19 cellular contexts compared by ENCODE assay signal in genomic region chr6:24824142-24824755, GRCh38. TPM values are rescaled to one million over a fixed set of nuclear protein-coding genes. Genes with fewer than 3 reads are reported as not detected.
DNase-seq lines count a peak whose midpoint lies in the region; ATAC-seq lines count a peak whose summit lies in the region.
"Had no signal": no experiment of that assay in that cellular context is flagged by ENCODE, and none has a peak within 500 bp of the region (broad histone marks: within the 10 kb centered on the region; RNA-seq: fewer than 3 reads in every experiment).

No MANE protein-coding gene starts in this region.

- no peak for ATAC-seq in stimulated activated naive CD8-positive, alpha-beta T cell treated with anti-CD3 and anti-CD28 coated beads, Interleukin-15, Interleukin-2, amounts not matched to agents 100 U/mL and 50 U/mL, for 24 hours
- no peak for ATAC-seq in activated CD8-positive, alpha-beta T cell treated with anti-CD3 and anti-CD28 coated beads, Interleukin-2, amount 10 ng/mL, durations not matched to agents 7 days and 5 days
- no peak for ATAC-seq in memory B cell (ENCODE audit: low read depth)
- no peak for ATAC-seq in HG02642 (IDR thresholded peaks at IDR 0.05; ENCODE audit: poor library complexity, unreplicated experiment)
- ATAC-seq: gastroesophageal sphincter, lower lobe of right lung had no signal

- peaks cover 50% of the 10 kb centered on the region for H3K36me3 Mint-ChIP-seq in stimulated activated naive CD8-positive, alpha-beta T cell treated with anti-CD3 and anti-CD28 coated beads, Interleukin-15, Interleukin-2, amounts not matched to agents 100 ng/mL and 50 ng/mL, for 24 hours (ENCODE audit: low read depth)
- H3K36me3 Mint-ChIP-seq in activated CD8-positive, alpha-beta T cell treated with anti-CD3 and anti-CD28 coated beads, Interleukin-2, amount 10 ng/mL, durations not matched to agents 7 days and 5 days (ENCODE audit: low read depth), result peaks cover 65% of the 10 kb centered on the region
- H3K36me3 Mint-ChIP-seq in memory B cell, result peaks cover 41% of the 10 kb centered on the region
- H3K36me3 Mint-ChIP-seq: neural progenitor cell, type B pancreatic cell had no signal

- no peak overlapping the region for H3K4me3 Mint-ChIP-seq in stimulated activated naive CD8-positive, alpha-beta T cell treated with anti-CD3 and anti-CD28 coated beads, Interleukin-15, Interleukin-2, amounts not matched to agents 100 ng/mL and 50 ng/mL, for 24 hours
- no peak overlapping the region for H3K4me3 Mint-ChIP-seq in activated CD8-positive, alpha-beta T cell treated with anti-CD3 and anti-CD28 coated beads, Interleukin-2, amount 10 ng/mL, durations not matched to agents 7 days and 5 days
- H3K4me3 Mint-ChIP-seq in memory B cell, result no peak overlapping the region
- H3K4me3 Mint-ChIP-seq: neural progenitor cell, type B pancreatic cell had no signal

- CTCF ChIA-PET in activated CD8-positive, alpha-beta T cell treated with anti-CD3 and anti-CD28 coated beads, Interleukin-2, amount 10 ng/mL, durations not matched to agents 7 days and 5 days (lab: Charles Lee), result interaction anchor here (1.1 kb wide), 1 partner anchor 110 kb away, joined by 3 read pairs; no protein-coding TSS in a partner anchor

- POLR2A ChIA-PET in activated CD8-positive, alpha-beta T cell treated with anti-CD3 and anti-CD28 coated beads, Interleukin-2, amount 10 ng/mL, durations not matched to agents 7 days and 5 days (lab: Charles Lee), result no interaction called here

- H3K27ac Mint-ChIP-seq in stimulated activated naive CD8-positive, alpha-beta T cell treated with anti-CD3 and anti-CD28 coated beads, Interleukin-15, Interleukin-2, amounts not matched to agents 100 ng/mL and 50 ng/mL, for 24 hours, result peak overlapping the region; percentile 9
- H3K27ac Mint-ChIP-seq in activated CD8-positive, alpha-beta T cell treated with anti-CD3 and anti-CD28 coated beads, Interleukin-2, amount 10 ng/mL, durations not matched to agents 7 days and 5 days, result peak overlapping the region; percentile 54
- peak overlapping the region; percentile 35 for H3K27ac Mint-ChIP-seq in memory B cell
- H3K27ac Mint-ChIP-seq: activated T-helper 2 cell treated with anti-CD3 and anti-CD28 coated beads, Interferon-gamma antibody, Interleukin-2, Interleukin-4, amounts not matched to agents 10 μg/mL and 5 μg/mL and 100 μg/mL, durations not matched to agents 14 hours and 24 hours and 36 hours; neural progenitor cell; type B pancreatic cell had no signal

- no peak for DNase-seq in stimulated activated naive CD8-positive, alpha-beta T cell treated with anti-CD3 and anti-CD28 coated beads, Interleukin-15, Interleukin-2, amounts not matched to agents 100 U/mL and 50 U/mL, for 24 hours
- no peak for DNase-seq in activated CD8-positive, alpha-beta T cell treated with anti-CD3 and anti-CD28 coated beads, Interleukin-2, amount 10 ng/mL, durations not matched to agents 7 days and 5 days
- DNase-seq in memory B cell (ENCODE audit: low spot score in 2 of 2) (no peak), NCI-H1048 (lab: John Stamatoyannopoulos, UW) (no peak), NCI-H226 (no peak), cerebellar cortex (ENCODE audit: low spot score) (no peak)
- DNase-seq: activated CD4-positive, alpha-beta T cell treated with anti-CD3 and anti-CD28 coated beads, Interleukin-2, amount 50 U/mL, for 1 hour; brain microvascular endothelial cell; effector CD8-positive, alpha-beta T cell; lower lobe of right lung; NCI-H187; SHP77 had no signal

- H3K9me3 Mint-ChIP-seq in stimulated activated naive CD8-positive, alpha-beta T cell treated with anti-CD3 and anti-CD28 coated beads, Interleukin-15, Interleukin-2, amounts not matched to agents 100 ng/mL and 50 ng/mL, for 24 hours, result no peaks in the 10 kb centered on the region
- H3K9me3 Mint-ChIP-seq in activated CD8-positive, alpha-beta T cell treated with anti-CD3 and anti-CD28 coated beads, Interleukin-2, amount 10 ng/mL, durations not matched to agents 7 days and 5 days (ENCODE audit: insufficient read depth), result no peaks in the 10 kb centered on the region
- no peaks in the 10 kb centered on the region for H3K9me3 Mint-ChIP-seq in memory B cell
- H3K9me3 Mint-ChIP-seq: activated T-helper 2 cell treated with anti-CD3 and anti-CD28 coated beads, Interferon-gamma antibody, Interleukin-2, Interleukin-4, amounts not matched to agents 10 μg/mL and 5 μg/mL and 100 μg/mL, durations not matched to agents 14 hours and 24 hours and 36 hours; neural progenitor cell; type B pancreatic cell had no signal

- H3K27me3 Mint-ChIP-seq in stimulated activated naive CD8-positive, alpha-beta T cell treated with anti-CD3 and anti-CD28 coated beads, Interleukin-15, Interleukin-2, amounts not matched to agents 100 ng/mL and 50 ng/mL, for 24 hours, result no peaks in the 10 kb centered on the region
- H3K27me3 Mint-ChIP-seq in activated CD8-positive, alpha-beta T cell treated with anti-CD3 and anti-CD28 coated beads, Interleukin-2, amount 10 ng/mL, durations not matched to agents 7 days and 5 days (ENCODE audit: low read depth), result no peaks in the 10 kb centered on the region
- H3K27me3 Mint-ChIP-seq in memory B cell, result no peaks in the 10 kb centered on the region
- H3K27me3 Mint-ChIP-seq: type B pancreatic cell had no signal

- H3K4me1 Mint-ChIP-seq in stimulated activated naive CD8-positive, alpha-beta T cell treated with anti-CD3 and anti-CD28 coated beads, Interleukin-15, Interleukin-2, amounts not matched to agents 100 ng/mL and 50 ng/mL, for 24 hours (ENCODE audit: low read depth), result peaks cover 15% of the 10 kb centered on the region
- H3K4me1 Mint-ChIP-seq in activated CD8-positive, alpha-beta T cell treated with anti-CD3 and anti-CD28 coated beads, Interleukin-2, amount 10 ng/mL, durations not matched to agents 7 days and 5 days (ENCODE audit: low read depth), result peaks cover 6% of the 10 kb centered on the region
- peaks cover 9% of the 10 kb centered on the region for H3K4me1 Mint-ChIP-seq in memory B cell
- H3K4me1 Mint-ChIP-seq: neural progenitor cell had no signal

RNA-seq across cellular contexts. Expression of gene ARMH2, which starts 25.5 kb away (rescaled TPM):
- 1 to 10 TPM in 1 of 2 experiments, under 1 TPM in 1; 0.97 to 1.7 TPM for total RNA-seq in activated CD8-positive, alpha-beta T cell treated with anti-CD3 and anti-CD28 coated beads, Interleukin-2, amount 10 ng/mL, durations not matched to agents 7 days and 5 days
- total RNA-seq: activated T-helper 2 cell treated with anti-CD3 and anti-CD28 coated beads, Interferon-gamma antibody, Interleukin-2, Interleukin-4, amounts not matched to agents 10 μg/mL and 5 μg/mL and 100 μg/mL, durations not matched to agents 14 hours and 24 hours and 36 hours; right atrium auricular region had no signal

RNA-seq across cellular contexts. Expression of gene GMNN, which starts 49.5 kb away (rescaled TPM):
- 10 to 100 TPM; 87.0 to 88.4 TPM for total RNA-seq in activated CD8-positive, alpha-beta T cell treated with anti-CD3 and anti-CD28 coated beads, Interleukin-2, amount 10 ng/mL, durations not matched to agents 7 days and 5 days
